In genomic region chr3:27590437-27591320, GRCh38 we compare ENCODE assay signal across 8 cellular contexts.
DNase-seq lines count a peak whose midpoint lies in the region; ATAC-seq and TF ChIP-seq lines count a peak whose summit lies in the region.

No MANE protein-coding gene starts in this region.

- ATAC-seq in sciatic nerve (peak; percentile 90), HG03280 (IDR thresholded peaks at IDR 0.05; ENCODE audit: unreplicated experiment) (no peak), HG03196 (IDR thresholded peaks at IDR 0.05; ENCODE audit: unreplicated experiment) (no peak)

- DNase-seq in HL-60 (ENCODE audit: low read depth in 1 of 2, low spot score in 1 of 2) (peak; percentile 29 to 74), fibroblast of pulmonary artery (ENCODE audit: low read depth) (peak; percentile 78), sciatic nerve (ENCODE audit: low spot score) (no peak), activated gamma-delta T cell (lab: John Stamatoyannopoulos, UW) (no peak), NCI-H1092 (lab: John Stamatoyannopoulos, UW) (no peak)

- peak overlapping the region; percentile 58 for H3K27ac Mint-ChIP-seq in T-helper 1 cell treated with Interleukin-12 subunit alpha and Interleukin-12 subunit beta and Interleukin-4 antibody, amounts not matched to agents 30 μg/mL and 1 μg/mL, for 36 hours

- H3K27me3 Mint-ChIP-seq in T-helper 1 cell treated with Interleukin-12 subunit alpha and Interleukin-12 subunit beta and Interleukin-4 antibody, amounts not matched to agents 30 μg/mL and 1 μg/mL, for 36 hours (ENCODE audit: low read depth) = no peaks in the 10 kb centered on the region

- TF ChIP-seq CTCF in HL-60 (IDR thresholded peaks at IDR 0.05; ENCODE audit: insufficient read depth, low read length) (no peak), fibroblast of pulmonary artery (IDR thresholded peaks at IDR 0.05; ENCODE audit: low read length, missing control alignments) (no peak)

- H3K4me1 Mint-ChIP-seq in T-helper 1 cell treated with Interleukin-12 subunit alpha and Interleukin-12 subunit beta and Interleukin-4 antibody, amounts not matched to agents 30 μg/mL and 1 μg/mL, for 36 hours (ENCODE audit: low read depth) = peaks cover 28% of the 10 kb centered on the region

- H3K27me3 ChIP-seq in HL-60 (ENCODE audit: insufficient read depth, poor library complexity, severe bottlenecking) = no peaks in the 10 kb centered on the region

- H3K27ac ChIP-seq in HL-60 (replicated peaks) = no peak overlapping the region

- H3K36me3 Mint-ChIP-seq in T-helper 1 cell treated with Interleukin-12 subunit alpha and Interleukin-12 subunit beta and Interleukin-4 antibody, amounts not matched to agents 30 μg/mL and 1 μg/mL, for 36 hours (ENCODE audit: low read depth) = peaks cover 6% of the 10 kb centered on the region

- intact Hi-C loops in sciatic nerve (cut with DNase I) = no loop called here

- peaks cover 5% of the 10 kb centered on the region for H3K9me3 Mint-ChIP-seq in T-helper 1 cell treated with Interleukin-12 subunit alpha and Interleukin-12 subunit beta and Interleukin-4 antibody, amounts not matched to agents 30 μg/mL and 1 μg/mL, for 36 hours

- H3K4me3 ChIP-seq in HL-60 (replicated peaks; ENCODE audit: insufficient read depth, low read length) = no peak overlapping the region
- H3K4me3 ChIP-seq in fibroblast of pulmonary artery (replicated peaks; ENCODE audit: low read depth, low read length) = no peak overlapping the region

- peak overlapping the region; percentile 27 for H3K4me3 Mint-ChIP-seq in T-helper 1 cell treated with Interleukin-12 subunit alpha and Interleukin-12 subunit beta and Interleukin-4 antibody, amounts not matched to agents 30 μg/mL and 1 μg/mL, for 36 hours

Comparison
In these comparisons a context has a peak if more than half of its experiments do, and no peak if none do; other contexts are left out.
1. DNase-seq: peak in HL-60 (2 of 2) and fibroblast of pulmonary artery (single experiment); none in sciatic nerve (single experiment), activated gamma-delta T cell (single experiment) and NCI-H1092 (single experiment).